20 cellular contexts compared by ENCODE assay signal in the genomic region with DNA sequence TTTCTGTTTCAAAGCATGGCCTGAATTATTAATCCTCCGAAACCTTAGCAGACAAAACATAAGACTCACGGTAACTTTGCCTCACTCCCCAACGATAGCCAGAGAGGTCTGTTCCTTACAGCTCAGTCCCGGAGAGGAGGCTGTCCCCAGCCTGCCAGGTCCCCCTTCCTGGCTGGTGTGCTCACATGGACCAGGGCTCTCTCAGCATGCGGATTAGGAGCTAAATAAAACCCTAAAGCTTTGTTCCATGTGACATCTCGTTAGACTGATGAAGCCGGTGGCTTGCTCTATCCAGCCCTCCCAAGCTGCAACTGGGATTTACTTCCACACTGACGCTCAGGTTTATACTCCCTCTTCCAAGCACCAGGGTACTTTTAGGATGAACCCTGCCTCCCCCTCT.
A peak's percentile ranks its signal among the peaks of the same experiment; 100 is the strongest.
DNase-seq lines count a peak whose midpoint lies in the region; ATAC-seq and TF ChIP-seq lines count a peak whose summit lies in the region.
"Had no signal": no experiment of that assay in that cellular context is flagged by ENCODE, and none has a peak within 500 bp of the region (broad histone marks: within the 10 kb centered on the region; RNA-seq: fewer than 3 reads in every experiment).

No MANE protein-coding gene starts in this region.

- no peak for DNase-seq in Right ventricle myocardium inferior (ENCODE audit: missing footprints)
- no peak for DNase-seq in cardiac septum (ENCODE audit: low spot score)
- DNase-seq in endodermal cell = no peak
- DNase-seq in mesothelial cell of epicardium (ENCODE audit: low spot score in 2 of 2, unreplicated experiment in 2 of 2) = no peak
- DNase-seq in tibial artery = no peak
- no peak for DNase-seq in central memory CD4-positive, alpha-beta T cell
- DNase-seq in SW 1271 (lab: John Stamatoyannopoulos, UW) = no peak
- DNase-seq: 8988T; activated CD8-positive, alpha-beta T cell treated with anti-CD3 and anti-CD28 coated beads for 36 hours; activated naive CD8-positive, alpha-beta T cell treated with anti-CD3 and anti-CD28 coated beads, Interleukin-2, amount 50 U/mL, for 24 hours; cortex of kidney; MV-4-11; NCI-H2081; occipital lobe; spleen; upper lobe of right lung had no signal

- H3K27me3 ChIP-seq in endodermal cell (ENCODE audit: control insufficient read depth, insufficient read depth, low read length, poor library complexity, severe bottlenecking) (no peaks in the 10 kb centered on the region), tibial artery (no peaks in the 10 kb centered on the region)
- H3K27me3 ChIP-seq: BLaER1 treated with 17β-estradiol and CSF1 and Interleukin-3, amounts not matched to agents 10 nM and 100 nM; upper lobe of right lung had no signal

- H3K4me1 ChIP-seq in endodermal cell (ENCODE audit: control insufficient read depth, insufficient read depth, low read length) (peaks cover 11% of the 10 kb centered on the region), tibial artery (peaks cover 0 to 100% (median 76%) of the 10 kb centered on the region in 4 donors)

- H3K27me3 Mint-ChIP-seq in endodermal cell (ENCODE audit: insufficient read depth) (no peaks in the 10 kb centered on the region), mesothelial cell of epicardium (ENCODE audit: low read depth) (no peaks in the 10 kb centered on the region)
- H3K27me3 Mint-ChIP-seq: activated CD8-positive, alpha-beta T cell treated with anti-CD3 and anti-CD28 coated beads for 36 hours; activated naive CD8-positive, alpha-beta T cell treated with anti-CD3 and anti-CD28 coated beads, Interleukin-2, amount 50 U/mL, for 24 hours had no signal

- H3K4me1 Mint-ChIP-seq in endodermal cell (peaks cover 36% of the 10 kb centered on the region), mesothelial cell of epicardium (peaks cover 44% of the 10 kb centered on the region)
- H3K4me1 Mint-ChIP-seq: activated naive CD8-positive, alpha-beta T cell treated with anti-CD3 and anti-CD28 coated beads, Interleukin-2, amount 50 U/mL, for 24 hours had no signal

- TF ChIP-seq CTCF in endodermal cell (conservative IDR thresholded peaks at IDR 0.05) = no peak
- no peak for TF ChIP-seq CTCF in mesothelial cell of epicardium (IDR thresholded peaks at IDR 0.05; ENCODE audit: unreplicated experiment)
- no peak for TF ChIP-seq CTCF in tibial artery (IDR thresholded peaks at IDR 0.05)

- H3K36me3 Mint-ChIP-seq in endodermal cell (ENCODE audit: low read depth) (peaks cover 49% of the 10 kb centered on the region), mesothelial cell of epicardium (peaks cover 16% of the 10 kb centered on the region)
- H3K36me3 Mint-ChIP-seq: IgD-negative memory B cell had no signal

- H3K9me3 ChIP-seq in endodermal cell (ENCODE audit: control insufficient read depth, low read length) (no peaks in the 10 kb centered on the region), tibial artery (no peaks in the 10 kb centered on the region)
- H3K9me3 ChIP-seq: spleen, upper lobe of right lung had no signal

- 88 to 89% methylated on average over 6 to 8 of the region's 8 CpGs for WGBS in endodermal cell (ENCODE audit: insufficient coverage in 1 of 2, insufficient read length in 1 of 2), 2 experiments

- H3K4me3 Mint-ChIP-seq in endodermal cell = no peak overlapping the region
- H3K4me3 Mint-ChIP-seq in mesothelial cell of epicardium = no peak overlapping the region
- H3K4me3 Mint-ChIP-seq: activated CD8-positive, alpha-beta T cell treated with anti-CD3 and anti-CD28 coated beads for 36 hours; activated naive CD8-positive, alpha-beta T cell treated with anti-CD3 and anti-CD28 coated beads, Interleukin-2, amount 50 U/mL, for 24 hours; activated T-helper 1 cell treated with anti-CD3 and anti-CD28 coated beads, Interleukin-12 subunit alpha, Interleukin-12 subunit beta, Interleukin-2, Interleukin-4 antibody, amounts not matched to agents 30 ng/mL and 10 ng/mL and 1 ng/mL, durations not matched to agents 14 hours and 24 hours and 36 hours; IgD-negative memory B cell had no signal

- H3K9me3 Mint-ChIP-seq in endodermal cell (no peaks in the 10 kb centered on the region), mesothelial cell of epicardium (no peaks in the 10 kb centered on the region)
- H3K9me3 Mint-ChIP-seq: activated CD8-positive, alpha-beta T cell treated with anti-CD3 and anti-CD28 coated beads for 36 hours; activated naive CD8-positive, alpha-beta T cell treated with anti-CD3 and anti-CD28 coated beads, Interleukin-2, amount 50 U/mL, for 24 hours; activated T-helper 1 cell treated with anti-CD3 and anti-CD28 coated beads, Interleukin-12 subunit alpha, Interleukin-12 subunit beta, Interleukin-2, Interleukin-4 antibody, amounts not matched to agents 30 ng/mL and 10 ng/mL and 1 ng/mL, durations not matched to agents 14 hours and 24 hours and 36 hours; IgD-negative memory B cell had no signal

- no peak overlapping the region for H3K9ac ChIP-seq in endodermal cell (ENCODE audit: extremely low read depth, low read length, poor library complexity, severe bottlenecking)

- H3K36me3 ChIP-seq in endodermal cell (ENCODE audit: control insufficient read depth, insufficient read depth, low read length) (peaks cover 14% of the 10 kb centered on the region), tibial artery (peaks cover 0 to 25% (median 12%) of the 10 kb centered on the region in 3 donors)

- no peak overlapping the region for H3K27ac ChIP-seq in endodermal cell (ENCODE audit: low read depth, low read length)
- H3K27ac ChIP-seq in tibial artery = peak overlapping the region; percentile 85 to 90
- H3K27ac ChIP-seq: BLaER1 treated with 17β-estradiol and CSF1 and Interleukin-3, amounts not matched to agents 10 nM and 100 nM; spleen; upper lobe of right lung had no signal

- H3K27ac Mint-ChIP-seq in endodermal cell (peak overlapping the region; percentile 17), mesothelial cell of epicardium (peak overlapping the region; percentile 56)
- H3K27ac Mint-ChIP-seq: activated CD8-positive, alpha-beta T cell treated with anti-CD3 and anti-CD28 coated beads for 36 hours; activated naive CD8-positive, alpha-beta T cell treated with anti-CD3 and anti-CD28 coated beads, Interleukin-2, amount 50 U/mL, for 24 hours; activated T-helper 1 cell treated with anti-CD3 and anti-CD28 coated beads, Interleukin-12 subunit alpha, Interleukin-12 subunit beta, Interleukin-2, Interleukin-4 antibody, amounts not matched to agents 30 ng/mL and 10 ng/mL and 1 ng/mL, durations not matched to agents 14 hours and 24 hours and 36 hours; IgD-negative memory B cell had no signal

- intact Hi-C loops in Right ventricle myocardium inferior (cut with DNase I) = no loop called here
- intact Hi-C loops in cardiac septum (cut with DNase I) = no loop called here
- intact Hi-C loops in tibial artery (cut with DNase I; ENCODE audit: low total_unique reads) = no loop called here

- no peak overlapping the region for H3K4me3 ChIP-seq in endodermal cell (ENCODE audit: low read length)
- H3K4me3 ChIP-seq in tibial artery = no peak overlapping the region
- H3K4me3 ChIP-seq: BLaER1 treated with 17β-estradiol and CSF1 and Interleukin-3, amounts not matched to agents 10 nM and 100 nM; spleen; upper lobe of right lung had no signal

- ATAC-seq in Right ventricle myocardium inferior (peak; percentile 70), GM18517 (IDR thresholded peaks at IDR 0.05; ENCODE audit: unreplicated experiment) (no peak)
- ATAC-seq: activated CD8-positive, alpha-beta T cell treated with anti-CD3 and anti-CD28 coated beads for 36 hours; activated naive CD8-positive, alpha-beta T cell treated with anti-CD3 and anti-CD28 coated beads, Interleukin-2, amount 50 U/mL, for 24 hours; upper lobe of right lung had no signal
